ENCODE assay signal across 3 cellular contexts in genomic region chr4:171947389-171947788, GRCh38.
TF ChIP-seq lines count a peak whose summit lies in the region.

No MANE protein-coding gene starts in this region.

TF ChIP-seq in HCT116, 20 proteins besides CTCF, POLR2A, EP300 and RAD21 (continued from another document):
- TF ChIP-seq ZBTB33 (IDR thresholded peaks at IDR 0.05; ENCODE audit: extremely low read depth, insufficient replicate concordance, low read length) = no peak
- TF ChIP-seq ZFX (IDR thresholded peaks at IDR 0.05) = no peak
- TF ChIP-seq ELF1 (IDR thresholded peaks at IDR 0.05; ENCODE audit: borderline replicate concordance, low read depth) = no peak
- TF ChIP-seq TCF7L2 (IDR thresholded peaks at IDR 0.05; ENCODE audit: borderline replicate concordance, extremely low read depth, insufficient read depth, insufficient read length) = no peak
- no peak for TF ChIP-seq ZNF274 (IDR thresholded peaks at IDR 0.05; ENCODE audit: low read depth, low read length)
- TF ChIP-seq YY1 (IDR thresholded peaks at IDR 0.05; ENCODE audit: extremely low read depth, insufficient replicate concordance, low read depth, low read length) = no peak
- TF ChIP-seq SRF (IDR thresholded peaks at IDR 0.05; ENCODE audit: low read depth) = no peak
- TF ChIP-seq JUND (IDR thresholded peaks at IDR 0.05) = no peak
- TF ChIP-seq SIN3A (IDR thresholded peaks at IDR 0.05; ENCODE audit: low read depth) = no peak
- no peak for TF ChIP-seq REST (IDR thresholded peaks at IDR 0.05; ENCODE audit: low read depth)
- TF ChIP-seq CBX3 (IDR thresholded peaks at IDR 0.05; ENCODE audit: low read depth) = no peak
- TF ChIP-seq SP1 (IDR thresholded peaks at IDR 0.05; ENCODE audit: low read depth) = no peak
- TF ChIP-seq EZH2 (IDR thresholded peaks at IDR 0.05) = no peak
TF ChIP-seq in HCT116: peak in this region for 0.

TF ChIP-seq in H1, 55 proteins besides CTCF, POLR2A, EP300 and RAD21 (continued from another document):
- TF ChIP-seq CREB1 (IDR thresholded peaks at IDR 0.05) (no peak), HDAC6 (IDR thresholded peaks at IDR 0.05; ENCODE audit: low read depth, low read length) (no peak), ASH2L (IDR thresholded peaks at IDR 0.05; ENCODE audit: low read length) (no peak)

TF ChIP-seq in neural cell, 6 proteins besides CTCF, POLR2A, EP300 and RAD21 (continued from another document):
- no peak for TF ChIP-seq REST (IDR thresholded peaks at IDR 0.05; ENCODE audit: borderline replicate concordance)
- TF ChIP-seq SMC3 (conservative IDR thresholded peaks at IDR 0.05; ENCODE audit: poor library complexity) = no peak
- no peak for TF ChIP-seq TAF1 (IDR thresholded peaks at IDR 0.05; ENCODE audit: low read depth)
- no peak for TF ChIP-seq POLR2AphosphoS5 (IDR thresholded peaks at IDR 0.05)
- TF ChIP-seq EZH2 (IDR thresholded peaks at IDR 0.05; ENCODE audit: borderline replicate concordance, insufficient read depth, low read length, poor library complexity, severe bottlenecking) = no peak
